ENCODE assay signal across 8 cellular contexts in genomic region chr16:11558308-11558823, GRCh38. TPM values are rescaled to one million over a fixed set of nuclear protein-coding genes. Genes with fewer than 3 reads are reported as not detected.
DNase-seq lines count a peak whose midpoint lies in the region; ATAC-seq and TF ChIP-seq lines count a peak whose summit lies in the region.
"Not testable (repeated sequence)": the region's sequence is repeated elsewhere in the genome, so short reads cannot be mapped to it uniquely, and the experiment has no call there.

No MANE protein-coding gene starts in this region.

- H3K27ac ChIP-seq in HEK293 (ENCODE audit: extremely low read depth, low read depth, low read length) = not testable (repeated sequence)
- peak overlapping the region; percentile 40 for H3K27ac ChIP-seq in effector memory CD4-positive, alpha-beta T cell (ENCODE audit: insufficient read depth, low read length, poor library complexity, severe bottlenecking)
- H3K27ac ChIP-seq in layer of hippocampus (ENCODE audit: low read depth, low read length) = peak overlapping the region; percentile 85
- peak overlapping the region; percentile 20 for H3K27ac ChIP-seq in neural progenitor cell
- H3K27ac ChIP-seq in urinary bladder (ENCODE audit: low read depth) = peak overlapping the region; percentile 56

- H3K36me3 ChIP-seq in HEK293 (ENCODE audit: control insufficient read depth in 2 of 2, insufficient read depth in 1 of 2, low read length in 2 of 2) = peaks cover 21 to 33% of the 10 kb centered on the region in 2 experiments
- peaks cover 30% of the 10 kb centered on the region for H3K36me3 ChIP-seq in effector memory CD4-positive, alpha-beta T cell (ENCODE audit: control insufficient read depth, insufficient read depth, low read length)
- not testable (repeated sequence) for H3K36me3 ChIP-seq in neural progenitor cell; urinary bladder (ENCODE audit: insufficient read depth)

- CTCF ChIA-PET in HEK293 (lab: Yijun Ruan, JAX) = interaction anchor here (1.5 kb wide), 1 partner anchor 26 kb away, joined by 8 read pairs; no protein-coding TSS in a partner anchor
- CTCF ChIA-PET in activated CD4-positive, alpha-beta memory T cell treated with anti-CD3 and anti-CD28 coated beads, Interleukin-2, amount 10 ng/mL, durations not matched to agents 7 days and 5 days (lab: Charles Lee) = interaction anchor here (0.9 kb wide), 1 partner anchor 26 kb away, joined by 4 read pairs; no protein-coding TSS in a partner anchor

- not testable (repeated sequence) for H3K4me2 ChIP-seq in neural progenitor cell

- H3K79me2 ChIP-seq in neural progenitor cell (ENCODE audit: low read depth) = peaks cover 41% of the 10 kb centered on the region

- not testable (repeated sequence) for H3K4me1 ChIP-seq in HEK293 (ENCODE audit: control insufficient read depth, insufficient read depth, low read length); urinary bladder (ENCODE audit: insufficient read depth)
- peaks cover 59% of the 10 kb centered on the region for H3K4me1 ChIP-seq in effector memory CD4-positive, alpha-beta T cell (ENCODE audit: control insufficient read depth, insufficient read depth, low read length, poor library complexity, severe bottlenecking)
- peaks cover 12% of the 10 kb centered on the region for H3K4me1 ChIP-seq in neural progenitor cell

- H3K27me3 Mint-ChIP-seq in activated CD4-positive, alpha-beta memory T cell treated with anti-CD3 and anti-CD28 coated beads, Interleukin-2, amount 10 ng/mL, durations not matched to agents 7 days and 5 days; activated naive CD8-positive, alpha-beta T cell treated with anti-CD3 and anti-CD28 coated beads for 36 hours; neural progenitor cell (ENCODE audit: insufficient read depth, low read depth); stimulated activated naive B cell treated with anti-CD40 and anti-IgM and Interleukin-4, amounts not matched to agents 10 μg/mL and 1 μg/mL and 100 μg/mL, for 72 hours: not testable (repeated sequence)

- peak overlapping the region; percentile 63 for H3K27ac Mint-ChIP-seq in activated CD4-positive, alpha-beta memory T cell treated with anti-CD3 and anti-CD28 coated beads, Interleukin-2, amount 10 ng/mL, durations not matched to agents 7 days and 5 days
- peak overlapping the region; percentile 55 for H3K27ac Mint-ChIP-seq in activated naive CD8-positive, alpha-beta T cell treated with anti-CD3 and anti-CD28 coated beads for 36 hours
- H3K27ac Mint-ChIP-seq in neural progenitor cell = not testable (repeated sequence)
- peak overlapping the region; percentile 5 for H3K27ac Mint-ChIP-seq in stimulated activated naive B cell treated with anti-CD40 and anti-IgM and Interleukin-4, amounts not matched to agents 10 μg/mL and 1 μg/mL and 100 μg/mL, for 72 hours

- peaks cover 57% of the 10 kb centered on the region for H3K36me3 Mint-ChIP-seq in activated CD4-positive, alpha-beta memory T cell treated with anti-CD3 and anti-CD28 coated beads, Interleukin-2, amount 10 ng/mL, durations not matched to agents 7 days and 5 days (ENCODE audit: low read depth)
- H3K36me3 Mint-ChIP-seq in activated naive CD8-positive, alpha-beta T cell treated with anti-CD3 and anti-CD28 coated beads for 36 hours = peaks cover 42% of the 10 kb centered on the region
- H3K36me3 Mint-ChIP-seq in neural progenitor cell = peaks cover 19% of the 10 kb centered on the region
- peaks cover 28 to 53% of the 10 kb centered on the region in 2 donors for H3K36me3 Mint-ChIP-seq in stimulated activated naive B cell treated with anti-CD40 and anti-IgM and Interleukin-4, amounts not matched to agents 10 μg/mL and 1 μg/mL and 100 μg/mL, for 72 hours

- DNase-seq in activated CD4-positive, alpha-beta memory T cell treated with anti-CD3 and anti-CD28 coated beads, Interleukin-2, amount 10 ng/mL, durations not matched to agents 7 days and 5 days; activated naive CD8-positive, alpha-beta T cell treated with anti-CD3 and anti-CD28 coated beads for 36 hours; effector memory CD4-positive, alpha-beta T cell; neural progenitor cell (ENCODE audit: low spot score); stimulated activated naive B cell treated with anti-CD40 and anti-IgM and Interleukin-4, amounts not matched to agents 10 μg/mL and 1 μg/mL and 100 μg/mL, for 72 hours: not testable (repeated sequence)

- H3K9me3 ChIP-seq in HEK293 (ENCODE audit: control insufficient read depth, insufficient read depth, low read depth, low read length); effector memory CD4-positive, alpha-beta T cell (ENCODE audit: control insufficient read depth, low read length); neural progenitor cell (ENCODE audit: low read depth): not testable (repeated sequence)

- H3K4me1 Mint-ChIP-seq in activated CD4-positive, alpha-beta memory T cell treated with anti-CD3 and anti-CD28 coated beads, Interleukin-2, amount 10 ng/mL, durations not matched to agents 7 days and 5 days = peaks cover 71% of the 10 kb centered on the region
- H3K4me1 Mint-ChIP-seq in activated naive CD8-positive, alpha-beta T cell treated with anti-CD3 and anti-CD28 coated beads for 36 hours = peaks cover 61% of the 10 kb centered on the region
- peaks cover 15% of the 10 kb centered on the region for H3K4me1 Mint-ChIP-seq in neural progenitor cell
- H3K4me1 Mint-ChIP-seq in stimulated activated naive B cell treated with anti-CD40 and anti-IgM and Interleukin-4, amounts not matched to agents 10 μg/mL and 1 μg/mL and 100 μg/mL, for 72 hours = peaks cover 15 to 29% of the 10 kb centered on the region in 2 donors

- not testable (repeated sequence) for H3F3A ChIP-seq in neural progenitor cell (ENCODE audit: low read depth)

- H3K9ac ChIP-seq in neural progenitor cell = not testable (repeated sequence)

- H3K4me3 ChIP-seq in HEK293 (ENCODE audit: low read depth, low read length); effector memory CD4-positive, alpha-beta T cell (ENCODE audit: insufficient read depth, low read depth, low read length, poor library complexity, severe bottlenecking); neural progenitor cell; urinary bladder (ENCODE audit: low read depth, low read length): not testable (repeated sequence)

- not testable (repeated sequence) for H4K20me1 ChIP-seq in neural progenitor cell (ENCODE audit: low read depth)

- not testable (repeated sequence) for H2AFZ ChIP-seq in neural progenitor cell (replicated peaks)

- H3K9me3 Mint-ChIP-seq in activated CD4-positive, alpha-beta memory T cell treated with anti-CD3 and anti-CD28 coated beads, Interleukin-2, amount 10 ng/mL, durations not matched to agents 7 days and 5 days; stimulated activated naive B cell treated with anti-CD40 and anti-IgM and Interleukin-4, amounts not matched to agents 10 μg/mL and 1 μg/mL and 100 μg/mL, for 72 hours: not testable (repeated sequence)
- peaks cover 12% of the 10 kb centered on the region for H3K9me3 Mint-ChIP-seq in activated naive CD8-positive, alpha-beta T cell treated with anti-CD3 and anti-CD28 coated beads for 36 hours
- peaks cover 15% of the 10 kb centered on the region for H3K9me3 Mint-ChIP-seq in neural progenitor cell

- POLR2A ChIA-PET in HEK293 (lab: Yijun Ruan, JAX) = not testable (repeated sequence)
- POLR2A ChIA-PET in activated CD4-positive, alpha-beta memory T cell treated with anti-CD3 and anti-CD28 coated beads, Interleukin-2, amount 10 ng/mL, durations not matched to agents 7 days and 5 days (lab: Charles Lee) = interaction anchor here (0.8 to 4.2 kb wide), 3 partner anchors 19 to 64 kb away, joined by 3 to 28 read pairs (median 4); no protein-coding TSS in a partner anchor

- ATAC-seq in stimulated activated naive B cell treated with anti-CD40 and anti-IgM and Interleukin-4, amounts not matched to agents 10 μg/mL and 1 μg/mL and 100 μg/mL, for 72 hours (replicated peaks) = not testable (repeated sequence)

- WGBS in urinary bladder = 85% methylated on average over 6 of the region's 6 CpGs

- H3K4me3 Mint-ChIP-seq in activated CD4-positive, alpha-beta memory T cell treated with anti-CD3 and anti-CD28 coated beads, Interleukin-2, amount 10 ng/mL, durations not matched to agents 7 days and 5 days = peak overlapping the region; percentile 3
- not testable (repeated sequence) for H3K4me3 Mint-ChIP-seq in activated naive CD8-positive, alpha-beta T cell treated with anti-CD3 and anti-CD28 coated beads for 36 hours; neural progenitor cell; stimulated activated naive B cell treated with anti-CD40 and anti-IgM and Interleukin-4, amounts not matched to agents 10 μg/mL and 1 μg/mL and 100 μg/mL, for 72 hours

- TF ChIP-seq CTCF in HEK293 (tag by site-specific recombination; IDR thresholded peaks at IDR 0.05); neural progenitor cell (IDR thresholded peaks at IDR 0.05): not testable (repeated sequence)

- not testable (repeated sequence) for H3K27me3 ChIP-seq in effector memory CD4-positive, alpha-beta T cell (replicated peaks; ENCODE audit: control insufficient read depth, insufficient read depth, low read length, poor library complexity, severe bottlenecking); layer of hippocampus (ENCODE audit: control insufficient read depth, insufficient read depth, low read length); neural progenitor cell

TF ChIP-seq in HEK293, 187 proteins besides CTCF, POLR2A, EP300 and RAD21:
- 0 out of 2 replicates have a peak, but pooled peaks have one; percentile 24 for TF ChIP-seq ZNF121 (tag by site-specific recombination; IDR thresholded peaks at IDR 0.05)

RNA-seq across cellular contexts. Expression of gene LITAF, which starts 28.4 kb away (rescaled TPM):
- 100 to 1,000 TPM; 149 to 157 TPM for total RNA-seq in activated CD4-positive, alpha-beta memory T cell treated with anti-CD3 and anti-CD28 coated beads, Interleukin-2, amount 10 ng/mL, durations not matched to agents 7 days and 5 days
- 100 to 1,000 TPM; 127 to 130 TPM for total RNA-seq in activated naive CD8-positive, alpha-beta T cell treated with anti-CD3 and anti-CD28 coated beads for 36 hours
- total RNA-seq in neural progenitor cell (ENCODE audit: low replicate concordance) (42.5 and 50.0 TPM in 2 replicates), urinary bladder (69.7 TPM)
- polyA plus RNA-seq in urinary bladder = 120 TPM
